ENCODE assay signal across 27 cellular contexts in the genomic region with DNA sequence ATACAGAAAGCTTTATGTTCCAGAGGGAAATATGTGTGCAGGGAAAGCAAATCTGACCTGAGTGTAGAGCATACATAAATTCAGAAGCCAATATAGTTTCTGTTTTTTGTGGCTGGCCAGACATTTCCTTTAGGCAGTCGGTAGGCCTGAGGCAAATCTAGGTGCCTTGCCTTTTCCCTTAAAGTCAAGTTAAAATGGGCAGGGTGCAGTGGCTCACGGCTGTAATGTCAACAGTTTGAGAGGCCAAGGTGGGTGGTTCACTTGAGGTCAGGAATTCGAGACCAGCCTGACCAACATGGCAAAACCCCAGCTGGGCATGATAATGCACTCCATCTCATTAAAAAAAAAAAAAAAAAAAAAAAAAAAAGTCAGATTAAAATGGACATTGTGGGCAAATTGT.
"Had no signal": no experiment of that assay in that cellular context is flagged by ENCODE, and none has a peak within 500 bp of the region (broad histone marks: within the 10 kb centered on the region; RNA-seq: fewer than 3 reads in every experiment).

No MANE protein-coding gene starts in this region.

- H3K36me3 Mint-ChIP-seq: activated naive CD4-positive, alpha-beta T cell treated with anti-CD3 and anti-CD28 coated beads, Interleukin-2, amount 50 U/mL, for 24 hours; activated naive CD8-positive, alpha-beta T cell treated with anti-CD3 and anti-CD28 coated beads, Interleukin-2, amount 10 ng/mL, durations not matched to agents 7 days and 5 days had no signal

- DNase-seq: activated CD4-positive, alpha-beta T cell treated with anti-CD3 and anti-CD28 coated beads for 1 hour; activated CD4-positive, alpha-beta T cell treated with anti-CD3 and anti-CD28 coated beads, Interleukin-2, amount 10 ng/mL, durations not matched to agents 24 days and 14 days; activated CD4-positive, alpha-beta T cell treated with anti-CD3 and anti-CD28 coated beads, Interleukin-2, amount 50 U/mL, for 48 hours; activated CD4-positive, CD25-positive, alpha-beta regulatory T cell; activated CD8-positive, alpha-beta T cell treated with anti-CD3 and anti-CD28 coated beads, Interleukin-2, amount 10 ng/mL, durations not matched to agents 7 days and 5 days; activated gamma-delta T cell; activated naive CD4-positive, alpha-beta T cell treated with Interleukin-2 at 50 U/mL for 16 hours; activated naive CD8-positive, alpha-beta T cell treated with anti-CD3 and anti-CD28 coated beads, Interleukin-2, amount 10 ng/mL, durations not matched to agents 7 days and 5 days; activated T-cell treated with anti-CD3 and anti-CD28 coated beads, Interleukin-2, amount 50 U/mL, for 24 hours; amygdala; Karpas-422; MM.1S; MV-4-11; NCI-H1092; NCI-H1436 treated with DMSO at 0.1 percent for 48 hours; NCI-H1694 treated with DMSO at 0.1 percent for 48 hours; NCI-H2029; NCI-H345; NCI-H524 treated with DMSO at 0.1 percent for 48 hours; Right ventricle myocardium superior; T1000; WERI-Rb-1 had no signal

- H3K9me3 ChIP-seq: ascending aorta had no signal

- H3K27me3 ChIP-seq: ascending aorta, cardiac muscle cell had no signal

- H3K9me3 Mint-ChIP-seq: activated CD4-positive, alpha-beta T cell treated with anti-CD3 and anti-CD28 coated beads, Interleukin-2, amount 10 ng/mL, durations not matched to agents 24 days and 14 days; activated naive CD4-positive, alpha-beta T cell treated with anti-CD3 and anti-CD28 coated beads, Interleukin-2, amount 50 U/mL, for 24 hours; activated naive CD8-positive, alpha-beta T cell treated with anti-CD3 and anti-CD28 coated beads, Interleukin-2, amount 10 ng/mL, durations not matched to agents 7 days and 5 days; activated T-cell treated with anti-CD3 and anti-CD28 coated beads, Interleukin-2, amount 50 U/mL, for 24 hours; activated T-helper 2 cell treated with anti-CD3 and anti-CD28 coated beads, Interferon-gamma antibody, Interleukin-2, Interleukin-4, amounts not matched to agents 10 μg/mL and 5 μg/mL and 100 μg/mL, durations not matched to agents 14 hours and 24 hours and 36 hours; central memory CD8-positive, alpha-beta T cell had no signal

- H3K27ac ChIP-seq: ascending aorta, cardiac muscle cell, WERI-Rb-1 had no signal

- H3K4me3 Mint-ChIP-seq: activated CD4-positive, alpha-beta T cell treated with anti-CD3 and anti-CD28 coated beads, Interleukin-2, amount 10 ng/mL, durations not matched to agents 24 days and 14 days; activated CD8-positive, alpha-beta T cell treated with anti-CD3 and anti-CD28 coated beads, Interleukin-2, amount 10 ng/mL, durations not matched to agents 7 days and 5 days; activated naive CD4-positive, alpha-beta T cell treated with anti-CD3 and anti-CD28 coated beads, Interleukin-2, amount 50 U/mL, for 24 hours; activated naive CD8-positive, alpha-beta T cell treated with anti-CD3 and anti-CD28 coated beads, Interleukin-2, amount 10 ng/mL, durations not matched to agents 7 days and 5 days; activated T-cell treated with anti-CD3 and anti-CD28 coated beads, Interleukin-2, amount 50 U/mL, for 24 hours; central memory CD8-positive, alpha-beta T cell had no signal

- H3K4me1 ChIP-seq: ascending aorta had no signal

- ATAC-seq: activated CD8-positive, alpha-beta T cell treated with anti-CD3 and anti-CD28 coated beads, Interleukin-2, amount 10 ng/mL, durations not matched to agents 7 days and 5 days had no signal

- H3K4me1 Mint-ChIP-seq: activated CD4-positive, alpha-beta T cell treated with anti-CD3 and anti-CD28 coated beads, Interleukin-2, amount 10 ng/mL, durations not matched to agents 24 days and 14 days; activated naive CD4-positive, alpha-beta T cell treated with anti-CD3 and anti-CD28 coated beads, Interleukin-2, amount 50 U/mL, for 24 hours; activated naive CD8-positive, alpha-beta T cell treated with anti-CD3 and anti-CD28 coated beads, Interleukin-2, amount 10 ng/mL, durations not matched to agents 7 days and 5 days; central memory CD8-positive, alpha-beta T cell had no signal

- H3K36me3 ChIP-seq: cardiac muscle cell, WERI-Rb-1 had no signal

- H3K4me3 ChIP-seq: ascending aorta, cardiac muscle cell had no signal

- H3K27ac Mint-ChIP-seq: activated CD4-positive, alpha-beta T cell treated with anti-CD3 and anti-CD28 coated beads, Interleukin-2, amount 10 ng/mL, durations not matched to agents 24 days and 14 days; activated CD8-positive, alpha-beta T cell treated with anti-CD3 and anti-CD28 coated beads, Interleukin-2, amount 10 ng/mL, durations not matched to agents 7 days and 5 days; activated naive CD4-positive, alpha-beta T cell treated with anti-CD3 and anti-CD28 coated beads, Interleukin-2, amount 50 U/mL, for 24 hours; activated naive CD8-positive, alpha-beta T cell treated with anti-CD3 and anti-CD28 coated beads, Interleukin-2, amount 10 ng/mL, durations not matched to agents 7 days and 5 days; activated T-helper 2 cell treated with anti-CD3 and anti-CD28 coated beads, Interferon-gamma antibody, Interleukin-2, Interleukin-4, amounts not matched to agents 10 μg/mL and 5 μg/mL and 100 μg/mL, durations not matched to agents 14 hours and 24 hours and 36 hours had no signal

- H3K27me3 Mint-ChIP-seq: activated naive CD4-positive, alpha-beta T cell treated with anti-CD3 and anti-CD28 coated beads, Interleukin-2, amount 50 U/mL, for 24 hours; central memory CD8-positive, alpha-beta T cell had no signal
